21 cellular contexts compared by ENCODE assay signal in genomic region chr7:6402741-6403140, GRCh38. TPM values are rescaled to one million over a fixed set of nuclear protein-coding genes. Genes with fewer than 3 reads are reported as not detected.
A peak's percentile ranks its signal among the peaks of the same experiment; 100 is the strongest.
DNase-seq lines count a peak whose midpoint lies in the region; ATAC-seq and TF ChIP-seq lines count a peak whose summit lies in the region.
"Had no signal": no experiment of that assay in that cellular context is flagged by ENCODE, and none has a peak within 500 bp of the region (broad histone marks: within the 10 kb centered on the region; RNA-seq: fewer than 3 reads in every experiment).

No MANE protein-coding gene starts in this region.

- H3K27me3 Mint-ChIP-seq in CD4-positive, alpha-beta T cell: no peaks in the 10 kb centered on the region
- H3K27me3 Mint-ChIP-seq in HFFc6 (ENCODE audit: insufficient read depth) (peaks cover 5% of the 10 kb centered on the region), endothelial cell (ENCODE audit: unreplicated experiment) (peaks cover 5% of the 10 kb centered on the region)
- H3K27me3 Mint-ChIP-seq: activated naive CD8-positive, alpha-beta T cell; activated T-helper 17 cell treated with anti-CD3 and anti-CD28 coated beads, Interleukin-2, amount 50 U/mL, for 72 hours had no signal

- TF ChIP-seq CTCF in CD4-positive, alpha-beta T cell (IDR thresholded peaks at IDR 0.05): no peak
- TF ChIP-seq CTCF in HFFc6 (IDR thresholded peaks at IDR 0.05): no peak
- TF ChIP-seq CTCF in endothelial cell (IDR thresholded peaks at IDR 0.05; ENCODE audit: unreplicated experiment): no peak
- no peak for TF ChIP-seq CTCF in psoas muscle (IDR thresholded peaks at IDR 0.05)

- H3K9me3 Mint-ChIP-seq in CD4-positive, alpha-beta T cell: no peaks in the 10 kb centered on the region
- H3K9me3 Mint-ChIP-seq in HFFc6: no peaks in the 10 kb centered on the region
- no peaks in the 10 kb centered on the region for H3K9me3 Mint-ChIP-seq in endothelial cell (ENCODE audit: unreplicated experiment)
- H3K9me3 Mint-ChIP-seq: activated T-helper 17 cell treated with anti-CD3 and anti-CD28 coated beads, Interleukin-2, amount 50 U/mL, for 72 hours had no signal

- peaks cover 18 to 81% of the 10 kb centered on the region in 2 donors for H3K36me3 ChIP-seq in psoas muscle (ENCODE audit: insufficient read depth in 1 of 2, low read depth in 1 of 2)

- no peak overlapping the region for H3K4me3 ChIP-seq in psoas muscle
- H3K4me3 ChIP-seq: sigmoid colon had no signal

- no peak overlapping the region for H3K27ac ChIP-seq in CD4-positive, alpha-beta T cell (ENCODE audit: low read depth, low read length)
- H3K27ac ChIP-seq in psoas muscle: peak overlapping the region; percentile 16
- H3K27ac ChIP-seq: sigmoid colon had no signal

- peak overlapping the region; percentile 28 for H3K27ac Mint-ChIP-seq in CD4-positive, alpha-beta T cell
- H3K27ac Mint-ChIP-seq in HFFc6: 0 out of 2 replicates have a peak overlapping the region, but pooled peaks have one; percentile 6
- peak overlapping the region; percentile 52 for H3K27ac Mint-ChIP-seq in endothelial cell (ENCODE audit: unreplicated experiment)
- H3K27ac Mint-ChIP-seq: activated naive CD8-positive, alpha-beta T cell; activated T-helper 17 cell treated with anti-CD3 and anti-CD28 coated beads, Interleukin-2, amount 50 U/mL, for 72 hours had no signal

- intact Hi-C loops in CD4-positive, alpha-beta T cell (cut with DNase I, micrococcal nuclease): no loop called here
- intact Hi-C loops in psoas muscle (cut with DNase I): no loop called here

- ATAC-seq in CD4-positive, alpha-beta T cell (ENCODE audit: poor library complexity): no peak
- ATAC-seq in psoas muscle (no peak), HG02973 (IDR thresholded peaks at IDR 0.05; ENCODE audit: unreplicated experiment) (no peak), HG02852 (IDR thresholded peaks at IDR 0.05; ENCODE audit: unreplicated experiment) (no peak)
- ATAC-seq: activated T-helper 17 cell treated with anti-CD3 and anti-CD28 coated beads, Interleukin-2, amount 50 U/mL, for 72 hours; left lobe of liver; stimulated activated naive CD8-positive, alpha-beta T cell treated with anti-CD3 and anti-CD28 coated beads, Interleukin-15, Interleukin-2, amounts not matched to agents 100 U/mL and 50 U/mL, for 24 hours had no signal

- DNase-seq in CD4-positive, alpha-beta T cell: no peak
- DNase-seq in HFFc6 (no peak), endothelial cell (ENCODE audit: low spot score) (no peak), psoas muscle (no peak), C1 segment of cervical spinal cord (lab: John Stamatoyannopoulos, UW) (no peak)
- DNase-seq: activated CD4-positive, alpha-beta T cell treated with anti-CD3 and anti-CD28 coated beads, Interleukin-2, amount 50 U/mL, for 4 hours; activated CD8-positive, alpha-beta memory T cell treated with anti-CD3 and anti-CD28 coated beads, Interleukin-2, amount 50 U/mL, for 4 hours; cortex of kidney; mesenchymal stem cell; NCI-H1105; NCI-H2029; NCI-H226; NCI-H748 treated with DMSO at 0.1 percent for 48 hours; sigmoid colon; stimulated activated naive CD8-positive, alpha-beta T cell treated with anti-CD3 and anti-CD28 coated beads, Interleukin-15, Interleukin-2, amounts not matched to agents 100 U/mL and 50 U/mL, for 24 hours; T-helper 1 cell had no signal

- no peak overlapping the region for H3K4me3 Mint-ChIP-seq in CD4-positive, alpha-beta T cell
- no peak overlapping the region for H3K4me3 Mint-ChIP-seq in HFFc6
- peak overlapping the region; percentile 72 for H3K4me3 Mint-ChIP-seq in endothelial cell (ENCODE audit: unreplicated experiment)
- H3K4me3 Mint-ChIP-seq: activated naive CD8-positive, alpha-beta T cell; activated T-helper 17 cell treated with anti-CD3 and anti-CD28 coated beads, Interleukin-2, amount 50 U/mL, for 72 hours had no signal

- no peaks in the 10 kb centered on the region for H3K9me3 ChIP-seq in CD4-positive, alpha-beta T cell (ENCODE audit: control insufficient read depth, low read length)
- no peaks in the 10 kb centered on the region for H3K9me3 ChIP-seq in psoas muscle
- H3K9me3 ChIP-seq: sigmoid colon had no signal

- peaks cover 76% of the 10 kb centered on the region for H3K36me3 Mint-ChIP-seq in CD4-positive, alpha-beta T cell (ENCODE audit: low read depth)
- H3K36me3 Mint-ChIP-seq in HFFc6 (ENCODE audit: low read depth): peaks cover 40% of the 10 kb centered on the region
- peaks cover 42% of the 10 kb centered on the region for H3K36me3 Mint-ChIP-seq in endothelial cell (ENCODE audit: low read depth, unreplicated experiment)

- POLR2A ChIA-PET in CD4-positive, alpha-beta T cell (lab: Charles Lee): no interaction called here

- CTCF ChIA-PET in CD4-positive, alpha-beta T cell (lab: Charles Lee): no interaction called here

- H3K4me1 Mint-ChIP-seq in CD4-positive, alpha-beta T cell (ENCODE audit: low read depth): peaks cover 19% of the 10 kb centered on the region
- peaks cover 16% of the 10 kb centered on the region; the same call in 1 of the 2 replicates for H3K4me1 Mint-ChIP-seq in HFFc6 (ENCODE audit: low read depth)
- H3K4me1 Mint-ChIP-seq in endothelial cell (ENCODE audit: unreplicated experiment): peaks cover 4% of the 10 kb centered on the region
- H3K4me1 Mint-ChIP-seq: activated T-helper 17 cell treated with anti-CD3 and anti-CD28 coated beads, Interleukin-2, amount 50 U/mL, for 72 hours had no signal

- WGBS in psoas muscle, 3 donors: 88 to 94% (median 89%) methylated on average over 13 of the region's 13 CpGs

- H3K4me1 ChIP-seq in psoas muscle: peaks cover 25% of the 10 kb centered on the region

- H3K27me3 ChIP-seq in CD4-positive, alpha-beta T cell (ENCODE audit: control insufficient read depth, insufficient read depth, low read length): no peaks in the 10 kb centered on the region
- H3K27me3 ChIP-seq in psoas muscle (ENCODE audit: insufficient read depth in 3 of 3, low read length in 2 of 3): no peaks in the 10 kb centered on the region
- H3K27me3 ChIP-seq: sigmoid colon had no signal

RNA-seq across cellular contexts. Expression of gene RAC1, which starts 28.4 kb away (rescaled TPM):
- total RNA-seq in CD4-positive, alpha-beta T cell: 10 to 100 TPM; 57.6 to 66.4 TPM
- total RNA-seq in HFFc6 (2021; fragmentation: NEBNext Ultra II Directional; extraction: Animal tissue kit (Norgen Biotek cat#: 25700)): 100 to 1,000 TPM; 311 to 400 (median 359) TPM
- total RNA-seq in endothelial cell (ENCODE audit: unreplicated experiment) (307 TPM), psoas muscle (100 to 1,000 TPM; 141 to 189 (median 175) TPM)
- polyA plus RNA-seq in psoas muscle: 100 to 1,000 TPM; 167 to 284 (median 238) TPM

RNA-seq across cellular contexts. Expression of gene DAGLB, which starts 45.0 kb away (rescaled TPM):
- total RNA-seq in CD4-positive, alpha-beta T cell: 10 to 100 TPM; 22.0 to 22.9 TPM
- total RNA-seq in HFFc6 (2021; fragmentation: NEBNext Ultra II Directional; extraction: Animal tissue kit (Norgen Biotek cat#: 25700)): 10 to 100 TPM; 29.2 to 39.5 (median 33.2) TPM
- total RNA-seq in endothelial cell (ENCODE audit: unreplicated experiment) (27.2 TPM), psoas muscle (10 to 100 TPM in 3 of 4 donors, 1 to 10 TPM in 1; 9.2 to 16.8 (median 12.8) TPM)
- 10 to 100 TPM; 10.6 to 23.8 (median 12.1) TPM for polyA plus RNA-seq in psoas muscle

RNA-seq across cellular contexts. Expression of gene FAM220A, which starts 54.0 kb away (rescaled TPM):
- 10 to 100 TPM in 1 of 2 experiments, 1 to 10 TPM in 1; 8.6 to 11.0 TPM for total RNA-seq in CD4-positive, alpha-beta T cell
- total RNA-seq in HFFc6 (2021; fragmentation: NEBNext Ultra II Directional; extraction: Animal tissue kit (Norgen Biotek cat#: 25700)): 10 to 100 TPM; 13.6 to 24.8 (median 15.5) TPM
- total RNA-seq in endothelial cell (ENCODE audit: unreplicated experiment): 15.6 TPM
- total RNA-seq in psoas muscle: 10 to 100 TPM; 24.9 to 44.2 (median 32.8) TPM
- polyA plus RNA-seq in psoas muscle: 100 to 1,000 TPM in 1 of 3 donors, 10 to 100 TPM in 2; 12.6 to 108 (median 31.8) TPM
